1 cellular context compared by ENCODE assay signal in genomic region chr5:98909363-98909762, GRCh38.
TF ChIP-seq lines count a peak whose summit lies in the region.

No MANE protein-coding gene starts in this region.

TF ChIP-seq in GM12878, 131 proteins besides CTCF, POLR2A, EP300 and RAD21:
- TF ChIP-seq ATF7 (IDR thresholded peaks at IDR 0.05; ENCODE audit: low read depth) = peak; percentile 63
- TF ChIP-seq REST (IDR thresholded peaks at IDR 0.05; ENCODE audit: low read depth, low read length) = no peak
